Comparison of ENCODE assay signal across 14 cellular contexts in the genomic region with DNA sequence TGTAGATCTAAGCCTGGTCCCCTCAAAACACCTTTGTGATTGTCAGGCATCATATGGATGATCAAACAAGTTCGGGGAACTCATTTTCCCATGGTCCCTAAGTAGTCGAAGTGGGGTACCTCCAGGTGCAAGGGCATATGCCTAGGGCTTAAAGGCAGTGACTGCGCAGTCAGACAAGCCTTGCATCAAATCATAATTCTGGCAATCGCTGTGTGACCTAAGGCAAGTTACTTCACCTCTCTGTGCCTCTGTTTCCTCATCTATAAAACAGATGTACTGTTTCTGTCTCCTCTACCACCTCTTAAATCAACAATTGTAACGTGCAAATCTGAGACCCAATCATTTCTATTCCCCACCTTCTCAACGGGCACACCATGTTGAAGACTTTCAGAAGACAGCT. TPM values are rescaled to one million over a fixed set of nuclear protein-coding genes. Genes with fewer than 3 reads are reported as not detected.
DNase-seq lines count a peak whose midpoint lies in the region; ATAC-seq and TF ChIP-seq lines count a peak whose summit lies in the region.
"Had no signal": no experiment of that assay in that cellular context is flagged by ENCODE, and none has a peak within 500 bp of the region (broad histone marks: within the 10 kb centered on the region; RNA-seq: fewer than 3 reads in every experiment).

No MANE protein-coding gene starts in this region.

- ATAC-seq in gastrocnemius medialis (no peak), HG03280 (IDR thresholded peaks at IDR 0.05; ENCODE audit: unreplicated experiment) (no peak)
- ATAC-seq: PC-3 had no signal

- intact Hi-C loops in gastrocnemius medialis (cut with DNase I; ENCODE audit: low total_unique reads): loop anchor here (5.0 to 10.0 kb wide), 3 partner anchors 88 to 204 kb away; a partner anchor contains a TSS

- no peak overlapping the region for H3K27ac Mint-ChIP-seq in activated naive CD8-positive, alpha-beta T cell
- no peak overlapping the region for H3K27ac Mint-ChIP-seq in activated naive CD8-positive, alpha-beta T cell treated with anti-CD3 and anti-CD28 coated beads for 36 hours
- no peak overlapping the region for H3K27ac Mint-ChIP-seq in HFFc6
- peak overlapping the region in 2 of 5 experiments; percentile 51 to 97 for H3K27ac Mint-ChIP-seq in brain

- peaks cover 11% of the 10 kb centered on the region for H3K4me1 Mint-ChIP-seq in activated naive CD8-positive, alpha-beta T cell (ENCODE audit: low read depth)
- peaks cover 5% of the 10 kb centered on the region for H3K4me1 Mint-ChIP-seq in activated naive CD8-positive, alpha-beta T cell treated with anti-CD3 and anti-CD28 coated beads for 36 hours
- H3K4me1 Mint-ChIP-seq in HFFc6 (ENCODE audit: low read depth): peaks cover 11% of the 10 kb centered on the region
- peaks cover 23% of the 10 kb centered on the region for H3K4me1 Mint-ChIP-seq in brain

- no peak for DNase-seq in activated naive CD8-positive, alpha-beta T cell treated with anti-CD3 and anti-CD28 coated beads for 36 hours
- DNase-seq in HFFc6 (no peak), gastrocnemius medialis (no peak), cortex of kidney (lab: John Stamatoyannopoulos, UW) (no peak)
- DNase-seq: Caco-2; HCEC 1CT; NCI-H1048; NCI-H526; NK-92 treated with Interleukin-12 subunit alpha and Interleukin-12 subunit beta, amount 100 ng/mL, for 24 hours; PC-3 had no signal

- H3K4me3 Mint-ChIP-seq in activated naive CD8-positive, alpha-beta T cell: peak overlapping the region; percentile 31
- H3K4me3 Mint-ChIP-seq in activated naive CD8-positive, alpha-beta T cell treated with anti-CD3 and anti-CD28 coated beads for 36 hours: no peak overlapping the region
- H3K4me3 Mint-ChIP-seq in HFFc6 (peak overlapping the region; percentile 89; the same call in 1 of the 2 replicates), brain (peak overlapping the region; percentile 84 to 93 (median 88))
- H3K4me3 Mint-ChIP-seq: CD14-positive monocyte had no signal

- H3K27me3 Mint-ChIP-seq in activated naive CD8-positive, alpha-beta T cell: no peaks in the 10 kb centered on the region
- H3K27me3 Mint-ChIP-seq in activated naive CD8-positive, alpha-beta T cell treated with anti-CD3 and anti-CD28 coated beads for 36 hours: no peaks in the 10 kb centered on the region
- H3K27me3 Mint-ChIP-seq in HFFc6 (ENCODE audit: insufficient read depth) (peaks cover 2% of the 10 kb centered on the region; the same call in 1 of the 2 replicates), brain (no peaks in the 10 kb centered on the region)

- no peaks in the 10 kb centered on the region for H3K36me3 ChIP-seq in gastrocnemius medialis

- peaks cover 4 to 7% of the 10 kb centered on the region in 2 donors for H3K4me1 ChIP-seq in gastrocnemius medialis
- H3K4me1 ChIP-seq: Caco-2 had no signal

- H3K9me3 ChIP-seq in gastrocnemius medialis: no peaks in the 10 kb centered on the region
- H3K9me3 ChIP-seq: Caco-2 had no signal

- TF ChIP-seq CTCF in HFFc6 (IDR thresholded peaks at IDR 0.05): no peak
- TF ChIP-seq CTCF in brain (conservative IDR thresholded peaks at IDR 0.05): no peak
- no peak for TF ChIP-seq CTCF in gastrocnemius medialis (IDR thresholded peaks at IDR 0.05 in 4 of 5, conservative IDR thresholded peaks at IDR 0.05 in 1 of 5)

- TF ChIP-seq POLR2A in gastrocnemius medialis (IDR thresholded peaks at IDR 0.05): no peak

- H3K27me3 ChIP-seq in gastrocnemius medialis: no peaks in the 10 kb centered on the region

- H3K9me3 Mint-ChIP-seq in activated naive CD8-positive, alpha-beta T cell (ENCODE audit: low read depth): no peaks in the 10 kb centered on the region
- H3K9me3 Mint-ChIP-seq in activated naive CD8-positive, alpha-beta T cell treated with anti-CD3 and anti-CD28 coated beads for 36 hours: no peaks in the 10 kb centered on the region
- H3K9me3 Mint-ChIP-seq in HFFc6 (no peaks in the 10 kb centered on the region), brain (peaks cover 0 to 8% (median 0%) of the 10 kb centered on the region in 5 experiments)

- no peaks in the 10 kb centered on the region for H3K36me3 Mint-ChIP-seq in activated naive CD8-positive, alpha-beta T cell
- H3K36me3 Mint-ChIP-seq in activated naive CD8-positive, alpha-beta T cell treated with anti-CD3 and anti-CD28 coated beads for 36 hours: peaks cover 5% of the 10 kb centered on the region
- H3K36me3 Mint-ChIP-seq in HFFc6 (ENCODE audit: low read depth) (no peaks in the 10 kb centered on the region), brain (peaks cover 31% of the 10 kb centered on the region)

- in situ Hi-C loops in gastrocnemius medialis (cut with MboI; ENCODE audit: low sequenced_read_pairs in 4 of 4): no loop called here

- H3K27ac ChIP-seq in gastrocnemius medialis: peak overlapping the region in 3 of 4 donors; percentile 84 to 86 (median 85)

- H3K4me3 ChIP-seq in gastrocnemius medialis: no peak overlapping the region

RNA-seq across cellular contexts. Expression of a gene that starts 1.8 kb away (rescaled TPM):
- total RNA-seq in activated naive CD8-positive, alpha-beta T cell treated with anti-CD3 and anti-CD28 coated beads for 36 hours: 1 to 10 TPM; 8.0 to 9.1 TPM
- total RNA-seq in HFFc6 (2021; fragmentation: NEBNext Ultra II Directional; extraction: Animal tissue kit (Norgen Biotek cat#: 25700)): 10 to 100 TPM; 53.9 to 67.1 (median 56.4) TPM
- 94.5 TPM for polyA plus RNA-seq in brain (ENCODE audit: insufficient read depth, low read depth, low replicate concordance)
- 100 to 1,000 TPM; 202 to 289 (median 251) TPM for total RNA-seq in gastrocnemius medialis

Comparison
In these comparisons a context has a peak if more than half of its experiments do, and no peak if none do; other contexts are left out.
1. RNA of a gene that starts 1.8 kb away (total RNA-seq): 202 to 289 TPM in gastrocnemius medialis and 53.9 to 67.1 TPM in HFFc6; 8.0 to 9.1 TPM in activated naive CD8-positive, alpha-beta T cell treated with anti-CD3 and anti-CD28 coated beads for 36 hours; every median in the first group is over 4 times any median in the second.